8 cellular contexts compared by ENCODE assay signal in the genomic region with DNA sequence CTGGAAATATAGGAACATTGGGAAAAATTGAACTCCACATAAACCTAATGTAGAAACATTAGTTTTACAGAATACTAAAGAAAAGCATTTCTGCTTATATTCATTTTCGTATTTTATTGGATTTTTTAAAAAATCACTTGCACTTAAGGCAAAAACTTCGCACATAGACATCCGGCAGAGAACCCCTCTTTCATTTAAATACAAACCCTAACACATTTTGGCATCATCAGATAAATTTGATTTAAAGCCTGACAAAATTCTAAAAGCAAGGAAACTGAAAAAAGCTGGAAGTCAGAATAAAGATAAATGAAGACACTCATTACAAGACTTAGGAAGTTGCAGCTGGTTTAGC. TPM values are rescaled to one million over a fixed set of nuclear protein-coding genes. Genes with fewer than 3 reads are reported as not detected.
DNase-seq lines count a peak whose midpoint lies in the region; ATAC-seq and TF ChIP-seq lines count a peak whose summit lies in the region.
"Had no signal": no experiment of that assay in that cellular context is flagged by ENCODE, and none has a peak within 500 bp of the region (broad histone marks: within the 10 kb centered on the region; RNA-seq: fewer than 3 reads in every experiment).

No MANE protein-coding gene starts in this region.

- no peak overlapping the region for H3K9ac ChIP-seq in skeletal muscle satellite cell (ENCODE audit: low read depth, low read length)

- DNase-seq in NB4 (ENCODE audit: low read depth) (no peak), CD14-positive monocyte (ENCODE audit: low spot score) (no peak), anterior cingulate cortex (lab: John Stamatoyannopoulos, UW) (no peak), GM10248 (ENCODE audit: extremely low spot score) (no peak)
- DNase-seq in effector memory CD8-positive, alpha-beta T cell, result no peak

- peaks cover 12 to 25% of the 10 kb centered on the region in 2 donors for H3K4me1 Mint-ChIP-seq in effector memory CD8-positive, alpha-beta T cell (ENCODE audit: low read depth in 2 of 2)
- H3K4me1 Mint-ChIP-seq in CD14-positive monocyte, result peaks cover 30% of the 10 kb centered on the region

- no peaks in the 10 kb centered on the region for H3K4me1 ChIP-seq in skeletal muscle satellite cell (ENCODE audit: control insufficient read depth, insufficient read depth, low read length)

- intact Hi-C loops in CD14-positive monocyte (cut with micrococcal nuclease), result loop anchor here (5.0 to 10.0 kb wide), 2 partner anchors 170 to 1062 kb away; partner anchors contain the start of genes SLC35B4 (in 2 of the 2) and CHCHD3 (in 1 of the 2)

- TF ChIP-seq CTCF in NB4 (IDR thresholded peaks at IDR 0.05; ENCODE audit: low read depth, low read length) (no peak), CD14-positive monocyte (IDR thresholded peaks at IDR 0.05) (no peak), GM10248 (IDR thresholded peaks at IDR 0.05; ENCODE audit: control extremely low read depth, extremely low read depth, low read depth, missing control alignments) (no peak)

- peak overlapping the region; percentile 95 to 96 for H3K4me3 Mint-ChIP-seq in effector memory CD8-positive, alpha-beta T cell
- peak overlapping the region in 1 of 2 donors; percentile 84 for H3K4me3 Mint-ChIP-seq in CD14-positive monocyte

- H3K9me3 ChIP-seq in skeletal muscle satellite cell (replicated peaks; ENCODE audit: low read length), result no peaks in the 10 kb centered on the region
- H3K9me3 ChIP-seq: gastroesophageal sphincter had no signal

- peak overlapping the region; percentile 32 for H3K4me2 ChIP-seq in skeletal muscle satellite cell (ENCODE audit: low read length)

- peak; percentile 5 for ATAC-seq in GM19438 (IDR thresholded peaks at IDR 0.05; ENCODE audit: low read depth, unreplicated experiment)
- no peak for ATAC-seq in effector memory CD8-positive, alpha-beta T cell (replicated peaks)

- H3K36me3 ChIP-seq in skeletal muscle satellite cell (ENCODE audit: insufficient read depth, low read length), result no peaks in the 10 kb centered on the region
- H3K36me3 ChIP-seq: gastroesophageal sphincter had no signal

- H3K4me3 ChIP-seq in NB4 (ENCODE audit: low read depth, low read length) (peak overlapping the region; percentile 35), skeletal muscle satellite cell (ENCODE audit: low read length) (no peak overlapping the region)

- H3K36me3 Mint-ChIP-seq in effector memory CD8-positive, alpha-beta T cell (ENCODE audit: insufficient read depth), result peaks cover 5% of the 10 kb centered on the region
- H3K36me3 Mint-ChIP-seq in CD14-positive monocyte, result peaks cover 0 to 2% of the 10 kb centered on the region in 2 donors

- TF ChIP-seq POLR2A in NB4 (IDR thresholded peaks at IDR 0.05; ENCODE audit: extremely low read depth, insufficient read length), result no peak

- POLR2A ChIA-PET in GM10248 (lab: Yijun Ruan, JAX), result no interaction called here

- CTCF ChIA-PET in GM10248 (lab: Yijun Ruan, JAX), result interaction anchor here (0.6 to 1.6 kb wide), 3 partner anchors 19 to 244 kb away, joined by 3 to 5 read pairs (median 3); no protein-coding TSS in a partner anchor

- H3K27ac Mint-ChIP-seq in effector memory CD8-positive, alpha-beta T cell, result peak overlapping the region; percentile 96
- peak overlapping the region in 1 of 7 donors; percentile 93 for H3K27ac Mint-ChIP-seq in CD14-positive monocyte

- no peaks in the 10 kb centered on the region for H3K27me3 ChIP-seq in skeletal muscle satellite cell (ENCODE audit: control insufficient read depth, insufficient read depth, low read length)
- H3K27me3 ChIP-seq: gastroesophageal sphincter had no signal

- no peaks in the 10 kb centered on the region for H3K27me3 Mint-ChIP-seq in effector memory CD8-positive, alpha-beta T cell
- no peaks in the 10 kb centered on the region for H3K27me3 Mint-ChIP-seq in CD14-positive monocyte (ENCODE audit: low read depth in 3 of 3)

- H3K9me3 Mint-ChIP-seq in effector memory CD8-positive, alpha-beta T cell, result no peaks in the 10 kb centered on the region
- peaks cover 0 to 3% (median 0%) of the 10 kb centered on the region in 7 donors for H3K9me3 Mint-ChIP-seq in CD14-positive monocyte

RNA-seq across cellular contexts. Expression of gene EXOC4, which starts 0.4 kb away (rescaled TPM):
- 59.2 and 75.5 TPM in 2 replicates for total RNA-seq in skeletal muscle satellite cell (2012; rRNA removed)
- polyA plus RNA-seq in CD14-positive monocyte, result 10 to 100 TPM; 20.6 to 22.3 TPM
